In the genomic region with DNA sequence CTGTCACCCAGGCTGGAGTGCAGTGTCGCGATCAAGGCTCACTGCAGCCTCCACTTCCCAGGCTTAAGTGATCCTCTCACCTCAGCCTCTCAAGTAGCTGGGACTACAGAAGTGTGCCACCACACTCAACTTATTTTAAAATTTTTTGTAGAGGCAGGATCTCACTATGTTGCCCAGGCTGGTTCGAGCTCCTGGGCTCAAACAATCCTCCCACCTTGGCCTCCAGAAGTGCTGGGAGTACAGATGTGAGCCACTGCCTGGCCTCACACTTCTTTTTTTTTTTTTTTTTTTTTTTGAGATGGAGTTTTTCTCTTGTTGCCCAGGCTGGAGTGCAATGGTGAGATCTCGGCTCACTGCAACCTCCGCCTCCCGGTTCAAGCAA, we compare ENCODE assay signal across 6 cellular contexts. TPM values are rescaled to one million over a fixed set of nuclear protein-coding genes. Genes with fewer than 3 reads are reported as not detected.
"Had no signal": no experiment of that assay in that cellular context is flagged by ENCODE, and none has a peak within 500 bp of the region (broad histone marks: within the 10 kb centered on the region; RNA-seq: fewer than 3 reads in every experiment).

No MANE protein-coding gene starts in this region.

RNA-seq across cellular contexts. Expression of a gene that starts 40.9 kb away (rescaled TPM):
- total RNA-seq: LHCN-M2, MCF 10A, OCI-LY7, PC-3, Peyer's patch, RPMI7951 had no signal
